13 cellular contexts compared by ENCODE assay signal in genomic region chr10:71797533-71798307, GRCh38. TPM values are rescaled to one million over a fixed set of nuclear protein-coding genes. Genes with fewer than 3 reads are reported as not detected.
DNase-seq lines count a peak whose midpoint lies in the region; ATAC-seq and TF ChIP-seq lines count a peak whose summit lies in the region.
"Had no signal": no experiment of that assay in that cellular context is flagged by ENCODE, and none has a peak within 500 bp of the region (broad histone marks: within the 10 kb centered on the region; RNA-seq: fewer than 3 reads in every experiment).

No MANE protein-coding gene starts in this region.

- H3K4me1 Mint-ChIP-seq in activated CD4-positive, alpha-beta T cell treated with anti-CD3 and anti-CD28 coated beads for 36 hours, result peaks cover 13% of the 10 kb centered on the region
- H3K4me1 Mint-ChIP-seq in activated CD4-positive, alpha-beta T cell treated with anti-CD3 and anti-CD28 coated beads, Interleukin-2, amount 10 ng/mL, durations not matched to agents 7 days and 5 days, result peaks cover 14% of the 10 kb centered on the region
- H3K4me1 Mint-ChIP-seq in stimulated activated effector memory CD8-positive, alpha-beta T cell treated with anti-CD3 and anti-CD28 coated beads, Interleukin-12 subunit alpha, Interleukin-12 subunit beta, amount 100 ng/mL, for 72 hours, result peaks cover 15% of the 10 kb centered on the region
- no peaks in the 10 kb centered on the region for H3K4me1 Mint-ChIP-seq in osteocyte (ENCODE audit: unreplicated experiment)

- POLR2A ChIA-PET in activated CD4-positive, alpha-beta T cell treated with anti-CD3 and anti-CD28 coated beads for 36 hours (lab: Charles Lee), result no interaction called here
- POLR2A ChIA-PET in activated CD4-positive, alpha-beta T cell treated with anti-CD3 and anti-CD28 coated beads, Interleukin-2, amount 10 ng/mL, durations not matched to agents 7 days and 5 days (lab: Charles Lee), result no interaction called here

- intact Hi-C loops in activated CD4-positive, alpha-beta T cell treated with anti-CD3 and anti-CD28 coated beads for 36 hours (cut with DNase I, micrococcal nuclease), result no loop called here

- no peaks in the 10 kb centered on the region for H3K9me3 Mint-ChIP-seq in activated CD4-positive, alpha-beta T cell treated with anti-CD3 and anti-CD28 coated beads for 36 hours (ENCODE audit: low read depth)
- no peaks in the 10 kb centered on the region for H3K9me3 Mint-ChIP-seq in activated CD4-positive, alpha-beta T cell treated with anti-CD3 and anti-CD28 coated beads, Interleukin-2, amount 10 ng/mL, durations not matched to agents 7 days and 5 days
- no peaks in the 10 kb centered on the region for H3K9me3 Mint-ChIP-seq in stimulated activated effector memory CD8-positive, alpha-beta T cell treated with anti-CD3 and anti-CD28 coated beads, Interleukin-12 subunit alpha, Interleukin-12 subunit beta, amount 100 ng/mL, for 72 hours
- peaks cover 4% of the 10 kb centered on the region for H3K9me3 Mint-ChIP-seq in osteocyte (ENCODE audit: unreplicated experiment)
- H3K9me3 Mint-ChIP-seq: activated naive CD4-positive, alpha-beta T cell treated with anti-CD3 and anti-CD28 coated beads, Interleukin-2, amount 10 ng/mL, durations not matched to agents 7 days and 5 days had no signal

- no peaks in the 10 kb centered on the region for H3K27me3 Mint-ChIP-seq in activated CD4-positive, alpha-beta T cell treated with anti-CD3 and anti-CD28 coated beads for 36 hours
- H3K27me3 Mint-ChIP-seq in activated CD4-positive, alpha-beta T cell treated with anti-CD3 and anti-CD28 coated beads, Interleukin-2, amount 10 ng/mL, durations not matched to agents 7 days and 5 days, result no peaks in the 10 kb centered on the region
- H3K27me3 Mint-ChIP-seq in osteocyte (ENCODE audit: unreplicated experiment), result peaks cover 3% of the 10 kb centered on the region

- H3K27ac Mint-ChIP-seq in activated CD4-positive, alpha-beta T cell treated with anti-CD3 and anti-CD28 coated beads for 36 hours, result no peak overlapping the region
- H3K27ac Mint-ChIP-seq in activated CD4-positive, alpha-beta T cell treated with anti-CD3 and anti-CD28 coated beads, Interleukin-2, amount 10 ng/mL, durations not matched to agents 7 days and 5 days, result no peak overlapping the region
- H3K27ac Mint-ChIP-seq in stimulated activated effector memory CD8-positive, alpha-beta T cell treated with anti-CD3 and anti-CD28 coated beads, Interleukin-12 subunit alpha, Interleukin-12 subunit beta, amount 100 ng/mL, for 72 hours, result peak overlapping the region; percentile 67
- no peak overlapping the region for H3K27ac Mint-ChIP-seq in osteocyte (ENCODE audit: unreplicated experiment)
- H3K27ac Mint-ChIP-seq: activated naive CD4-positive, alpha-beta T cell treated with anti-CD3 and anti-CD28 coated beads, Interleukin-2, amount 10 ng/mL, durations not matched to agents 7 days and 5 days had no signal

- DNase-seq in activated CD4-positive, alpha-beta T cell treated with anti-CD3 and anti-CD28 coated beads for 36 hours, result no peak
- no peak for DNase-seq in activated CD4-positive, alpha-beta T cell treated with anti-CD3 and anti-CD28 coated beads, Interleukin-2, amount 10 ng/mL, durations not matched to agents 7 days and 5 days
- DNase-seq in SKM-1 treated with dmso at 0.1 percent for 144 hours (lab: John Stamatoyannopoulos, UW; ENCODE audit: unreplicated experiment), result peak; percentile 91
- DNase-seq in stimulated activated effector memory CD8-positive, alpha-beta T cell treated with anti-CD3 and anti-CD28 coated beads, Interleukin-12 subunit alpha, Interleukin-12 subunit beta, amount 100 ng/mL, for 72 hours (ENCODE audit: low spot score in 2 of 2), result no peak
- DNase-seq in osteocyte (ENCODE audit: extremely low spot score, unreplicated experiment), result no peak
- DNase-seq: activated naive CD4-positive, alpha-beta T cell treated with anti-CD3 and anti-CD28 coated beads, Interleukin-2, amount 10 ng/mL, durations not matched to agents 7 days and 5 days; DMS79 treated with DMSO at 0.1 percent for 48 hours; hippocampal formation; NCI-H2029; NCI-H510A had no signal

- ATAC-seq in activated CD4-positive, alpha-beta T cell treated with anti-CD3 and anti-CD28 coated beads for 36 hours, result peak; percentile 66
- ATAC-seq in esophagus mucosa (peak; percentile 30), GM19395 (IDR thresholded peaks at IDR 0.05; ENCODE audit: unreplicated experiment) (no peak), GM21447 (IDR thresholded peaks at IDR 0.05; ENCODE audit: unreplicated experiment) (no peak)
- peak; percentile 56 for ATAC-seq in stimulated activated effector memory CD8-positive, alpha-beta T cell treated with anti-CD3 and anti-CD28 coated beads, Interleukin-12 subunit alpha, Interleukin-12 subunit beta, amount 100 ng/mL, for 72 hours

- H3K36me3 Mint-ChIP-seq in activated CD4-positive, alpha-beta T cell treated with anti-CD3 and anti-CD28 coated beads for 36 hours (ENCODE audit: low read depth), result no peaks in the 10 kb centered on the region
- H3K36me3 Mint-ChIP-seq in activated CD4-positive, alpha-beta T cell treated with anti-CD3 and anti-CD28 coated beads, Interleukin-2, amount 10 ng/mL, durations not matched to agents 7 days and 5 days (ENCODE audit: low read depth), result no peaks in the 10 kb centered on the region
- no peaks in the 10 kb centered on the region for H3K36me3 Mint-ChIP-seq in stimulated activated effector memory CD8-positive, alpha-beta T cell treated with anti-CD3 and anti-CD28 coated beads, Interleukin-12 subunit alpha, Interleukin-12 subunit beta, amount 100 ng/mL, for 72 hours
- H3K36me3 Mint-ChIP-seq in osteocyte (ENCODE audit: unreplicated experiment), result no peaks in the 10 kb centered on the region
- H3K36me3 Mint-ChIP-seq: activated naive CD4-positive, alpha-beta T cell treated with anti-CD3 and anti-CD28 coated beads, Interleukin-2, amount 10 ng/mL, durations not matched to agents 7 days and 5 days had no signal

- H3K4me3 Mint-ChIP-seq in activated CD4-positive, alpha-beta T cell treated with anti-CD3 and anti-CD28 coated beads for 36 hours, result no peak overlapping the region
- H3K4me3 Mint-ChIP-seq in activated CD4-positive, alpha-beta T cell treated with anti-CD3 and anti-CD28 coated beads, Interleukin-2, amount 10 ng/mL, durations not matched to agents 7 days and 5 days, result no peak overlapping the region
- H3K4me3 Mint-ChIP-seq in stimulated activated effector memory CD8-positive, alpha-beta T cell treated with anti-CD3 and anti-CD28 coated beads, Interleukin-12 subunit alpha, Interleukin-12 subunit beta, amount 100 ng/mL, for 72 hours, result no peak overlapping the region
- H3K4me3 Mint-ChIP-seq in osteocyte (ENCODE audit: unreplicated experiment), result no peak overlapping the region
- H3K4me3 Mint-ChIP-seq: activated naive CD4-positive, alpha-beta T cell treated with anti-CD3 and anti-CD28 coated beads, Interleukin-2, amount 10 ng/mL, durations not matched to agents 7 days and 5 days had no signal

- no peak for TF ChIP-seq CTCF in osteocyte (IDR thresholded peaks at IDR 0.05)

- CTCF ChIA-PET in activated CD4-positive, alpha-beta T cell treated with anti-CD3 and anti-CD28 coated beads for 36 hours (lab: Charles Lee), result interaction anchor here (0.6 kb wide), 1 partner anchor 249 kb away, joined by 3 read pairs; no protein-coding TSS in a partner anchor
- CTCF ChIA-PET in activated CD4-positive, alpha-beta T cell treated with anti-CD3 and anti-CD28 coated beads, Interleukin-2, amount 10 ng/mL, durations not matched to agents 7 days and 5 days (lab: Charles Lee), result interaction anchor here (1.4 kb wide), 1 partner anchor 24 kb away, joined by 5 read pairs; the partner anchor contains the start of gene VSIR

RNA-seq across cellular contexts. Expression of gene VSIR, which starts 24.4 kb away (rescaled TPM):
- 100 to 1,000 TPM in 1 of 2 experiments, 10 to 100 TPM in 1; 78.2 to 104 TPM for total RNA-seq in activated CD4-positive, alpha-beta T cell treated with anti-CD3 and anti-CD28 coated beads for 36 hours
- total RNA-seq in activated CD4-positive, alpha-beta T cell treated with anti-CD3 and anti-CD28 coated beads, Interleukin-2, amount 10 ng/mL, durations not matched to agents 7 days and 5 days, result 100 to 1,000 TPM; 120 to 148 TPM
- 45.8 TPM for total RNA-seq in esophagus mucosa
- 0.16 and 0.75 TPM in 2 replicates for total RNA-seq in osteocyte

RNA-seq across cellular contexts. Expression of gene PSAP, which starts 53.3 kb away (rescaled TPM):
- total RNA-seq in activated CD4-positive, alpha-beta T cell treated with anti-CD3 and anti-CD28 coated beads for 36 hours, result 100 to 1,000 TPM; 100 to 109 TPM
- 100 to 1,000 TPM; 144 to 153 TPM for total RNA-seq in activated CD4-positive, alpha-beta T cell treated with anti-CD3 and anti-CD28 coated beads, Interleukin-2, amount 10 ng/mL, durations not matched to agents 7 days and 5 days
- 376 TPM for total RNA-seq in esophagus mucosa
- total RNA-seq in osteocyte, result 1,262 and 1,314 TPM in 2 replicates

Comparison
In these comparisons a context has a peak if more than half of its experiments do, and no peak if none do; other contexts are left out.
1. ATAC-seq: peak in activated CD4-positive, alpha-beta T cell treated with anti-CD3 and anti-CD28 coated beads for 36 hours (single experiment), esophagus mucosa (single experiment) and stimulated activated effector memory CD8-positive, alpha-beta T cell treated with anti-CD3 and anti-CD28 coated beads, Interleukin-12 subunit alpha, Interleukin-12 subunit beta, amount 100 ng/mL, for 72 hours (single experiment); none in GM19395 (single experiment) and GM21447 (single experiment).
2. RNA of gene VSIR, which starts 24.4 kb away (total RNA-seq): 120 to 148 TPM in activated CD4-positive, alpha-beta T cell treated with anti-CD3 and anti-CD28 coated beads, Interleukin-2, amount 10 ng/mL, durations not matched to agents 7 days and 5 days, 78.2 to 104 TPM in activated CD4-positive, alpha-beta T cell treated with anti-CD3 and anti-CD28 coated beads for 36 hours and 45.8 TPM in esophagus mucosa (single experiment); 0.16 to 0.75 TPM in osteocyte; every median in the first group is over 10 times any median in the second.